In genomic region chr5:119452373-119453044, GRCh38 we compare ENCODE assay signal across 8 cellular contexts. TPM values are rescaled to one million over a fixed set of nuclear protein-coding genes. Genes with fewer than 3 reads are reported as not detected.
DNase-seq lines count a peak whose midpoint lies in the region; ATAC-seq, FAIRE-seq and TF ChIP-seq lines count a peak whose summit lies in the region.

Gene HSD17B4, plus strand, starts transcription at chr5:119452497. Its CDS starts 79 bp downstream, at chr5:119452576.

- H3K27ac ChIP-seq in SU-DHL-6 (ENCODE audit: low read depth, low read length) (peak within 1 kb of the TSS; percentile 47; the same call in 1 of the 2 replicates), pancreas (peak within 1 kb of the TSS; percentile 83 to 97 (median 94)), tibial artery (peak within 1 kb of the TSS; percentile 86 to 89)

- 0 out of 2 replicates have a peak, but pooled peaks cover 3% of the 10 kb centered on the region for H3K9me3 ChIP-seq in SU-DHL-6 (ENCODE audit: insufficient read depth, low read length)
- no peaks in the 10 kb centered on the region for H3K9me3 ChIP-seq in pancreas
- H3K9me3 ChIP-seq in tibial artery = peaks cover 0 to 5% (median 0%) of the 10 kb centered on the region in 3 donors

- H3K27me3 Mint-ChIP-seq in activated naive CD8-positive, alpha-beta T cell treated with anti-CD3 and anti-CD28 coated beads, Interleukin-2, amount 10 ng/mL, durations not matched to agents 7 days and 5 days = peaks cover 8% of the 10 kb centered on the region

- no peaks in the 10 kb centered on the region for H3K27me3 ChIP-seq in SU-DHL-6 (ENCODE audit: low read length)
- no peaks in the 10 kb centered on the region for H3K27me3 ChIP-seq in pancreas
- H3K27me3 ChIP-seq in tibial artery = no peaks in the 10 kb centered on the region

- peak; percentile 32 for FAIRE-seq in pancreas (lab: Jason Lieb, UNC)

- ATAC-seq in HG02623 (IDR thresholded peaks at IDR 0.05; ENCODE audit: unreplicated experiment) (peak; percentile 96), Right ventricle myocardium superior (ENCODE audit: poor library complexity) (peak; percentile 97), pancreas (peak; percentile 93 to 98 (median 96))
- ATAC-seq in activated naive CD8-positive, alpha-beta T cell treated with anti-CD3 and anti-CD28 coated beads, Interleukin-2, amount 10 ng/mL, durations not matched to agents 7 days and 5 days (ENCODE audit: low read depth) = peak; percentile 95

- peak within 1 kb of the TSS; percentile 61 for H3K9ac ChIP-seq in SU-DHL-6 (ENCODE audit: low read length)

- DNase-seq in GM10266 (ENCODE audit: extremely low spot score) = peak; percentile 78
- DNase-seq in NCI-H1105 (lab: John Stamatoyannopoulos, UW) = peak; percentile 73
- peak; percentile 81 for DNase-seq in activated naive CD8-positive, alpha-beta T cell treated with anti-CD3 and anti-CD28 coated beads, Interleukin-2, amount 10 ng/mL, durations not matched to agents 7 days and 5 days
- peak; percentile 95 for DNase-seq in Right ventricle myocardium superior
- peak; percentile 87 to 95 (median 91) for DNase-seq in pancreas
- peak; percentile 92 to 93 for DNase-seq in tibial artery

- no peaks in the 10 kb centered on the region for H3K9me2 ChIP-seq in SU-DHL-6 (replicated peaks; ENCODE audit: insufficient read depth, low read length)

- peaks cover 4% of the 10 kb centered on the region for H3K9me3 Mint-ChIP-seq in activated naive CD8-positive, alpha-beta T cell treated with anti-CD3 and anti-CD28 coated beads, Interleukin-2, amount 10 ng/mL, durations not matched to agents 7 days and 5 days

- peaks cover 12% of the 10 kb centered on the region for H3K4me1 Mint-ChIP-seq in activated naive CD8-positive, alpha-beta T cell treated with anti-CD3 and anti-CD28 coated beads, Interleukin-2, amount 10 ng/mL, durations not matched to agents 7 days and 5 days

- H3K36me3 ChIP-seq in SU-DHL-6 (ENCODE audit: low read length) (no peaks in the 10 kb centered on the region; the same call in 1 of the 2 replicates), pancreas (no peaks in the 10 kb centered on the region), tibial artery (peaks cover 0 to 4% (median 0%) of the 10 kb centered on the region in 3 donors)

- no peaks in the 10 kb centered on the region for H3F3A ChIP-seq in SU-DHL-6 (ENCODE audit: insufficient read depth)

- POLR2A ChIA-PET in activated naive CD8-positive, alpha-beta T cell treated with anti-CD3 and anti-CD28 coated beads, Interleukin-2, amount 10 ng/mL, durations not matched to agents 7 days and 5 days (lab: Charles Lee) = interaction anchor here (0.9 to 2.0 kb wide), 2 partner anchors 17 to 464 kb away, joined by 3 to 4 read pairs; partner anchors contain the start of gene DTWD2

- no peak for TF ChIP-seq CTCF in GM10266 (IDR thresholded peaks at IDR 0.05; ENCODE audit: control insufficient read depth, insufficient read depth, low read depth, missing control alignments)
- no peak for TF ChIP-seq CTCF in SU-DHL-6 (IDR thresholded peaks at IDR 0.05; ENCODE audit: insufficient read depth, low read length, poor library complexity, severe bottlenecking)
- no peak for TF ChIP-seq CTCF in pancreas (IDR thresholded peaks at IDR 0.05)
- TF ChIP-seq CTCF in tibial artery (IDR thresholded peaks at IDR 0.05) = no peak

- peak within 1 kb of the TSS; percentile 84 for H3K27ac Mint-ChIP-seq in activated naive CD8-positive, alpha-beta T cell treated with anti-CD3 and anti-CD28 coated beads, Interleukin-2, amount 10 ng/mL, durations not matched to agents 7 days and 5 days

- intact Hi-C loops in Right ventricle myocardium superior (cut with DNase I) = no loop called here
- intact Hi-C loops in pancreas (cut with DNase I) = no loop called here
- intact Hi-C loops in tibial artery (cut with DNase I; ENCODE audit: low total_unique reads) = no loop called here

- H3K4me2 ChIP-seq in SU-DHL-6 (ENCODE audit: low read depth, low read length, poor library complexity, severe bottlenecking) = peak within 1 kb of the TSS; percentile 84

- peak within 1 kb of the TSS; percentile 69 for H3K4me3 ChIP-seq in SU-DHL-6 (ENCODE audit: insufficient read depth, low read length, poor library complexity, severe bottlenecking)
- peak within 1 kb of the TSS; percentile 57 to 74 (median 63) for H3K4me3 ChIP-seq in pancreas
- H3K4me3 ChIP-seq in tibial artery = peak within 1 kb of the TSS; percentile 80 to 83

- 0 to 1% methylated on average over 43 of the region's 43 CpGs for WGBS in pancreas, 2 donors

- H3K36me3 Mint-ChIP-seq in activated naive CD8-positive, alpha-beta T cell treated with anti-CD3 and anti-CD28 coated beads, Interleukin-2, amount 10 ng/mL, durations not matched to agents 7 days and 5 days = peaks cover 5% of the 10 kb centered on the region

- H3K79me2 ChIP-seq in SU-DHL-6 (ENCODE audit: insufficient read depth, low read length) = peaks cover 16% of the 10 kb centered on the region; the same call in 1 of the 2 replicates

- no peaks in the 10 kb centered on the region for H4K20me1 ChIP-seq in SU-DHL-6 (ENCODE audit: low read depth, low read length)

- peak within 1 kb of the TSS; percentile 95 for H3K4me3 Mint-ChIP-seq in activated naive CD8-positive, alpha-beta T cell treated with anti-CD3 and anti-CD28 coated beads, Interleukin-2, amount 10 ng/mL, durations not matched to agents 7 days and 5 days

- peaks cover 0 to 10% (median 8%) of the 10 kb centered on the region in 3 donors for H3K4me1 ChIP-seq in pancreas
- peaks cover 0 to 21% (median 10%) of the 10 kb centered on the region in 4 donors for H3K4me1 ChIP-seq in tibial artery

- H2AFZ ChIP-seq in SU-DHL-6 (ENCODE audit: low read depth, low read length, severe bottlenecking) = peak within 1 kb of the TSS; percentile 84

RNA-seq across cellular contexts. Expression of gene HSD17B4, which starts in this region (rescaled TPM):
- total RNA-seq in activated naive CD8-positive, alpha-beta T cell treated with anti-CD3 and anti-CD28 coated beads, Interleukin-2, amount 10 ng/mL, durations not matched to agents 7 days and 5 days = 10 to 100 TPM; 80.7 to 89.5 TPM
- total RNA-seq in Right ventricle myocardium superior (315 TPM), pancreas (100 to 1,000 TPM; 122 to 152 (median 130) TPM)
- polyA plus RNA-seq in pancreas = 100 to 1,000 TPM; 120 to 133 TPM

Comparison
In these comparisons a context has a peak if more than half of its experiments do, and no peak if none do; other contexts are left out.
1. Peak in every context shown above with its lines: DNase-seq, ATAC-seq, H3K4me3 ChIP-seq and H3K27ac ChIP-seq.